In genomic region chr3:135514064-135514455, GRCh38 we compare ENCODE assay signal across 21 cellular contexts.
DNase-seq lines count a peak whose midpoint lies in the region; ATAC-seq, FAIRE-seq and TF ChIP-seq lines count a peak whose summit lies in the region.
"Had no signal": no experiment of that assay in that cellular context is flagged by ENCODE, and none has a peak within 500 bp of the region (broad histone marks: within the 10 kb centered on the region; RNA-seq: fewer than 3 reads in every experiment).

No MANE protein-coding gene starts in this region.

- peak overlapping the region; percentile 52 for H4K5ac ChIP-seq in mesendoderm (ENCODE audit: low read length)

- peak overlapping the region; percentile 22 for H3K56ac ChIP-seq in mesendoderm (ENCODE audit: low read length)

- H3K36me3 Mint-ChIP-seq in Caco-2 (ENCODE audit: insufficient read depth, unreplicated experiment), result no peaks in the 10 kb centered on the region
- H3K36me3 Mint-ChIP-seq: CD4-positive, CD25-positive, alpha-beta regulatory T cell; stimulated activated effector memory CD8-positive, alpha-beta T cell treated with anti-CD3 and anti-CD28 coated beads, Interleukin-12 subunit alpha, Interleukin-12 subunit beta, amount 100 ng/mL, for 72 hours had no signal

- H3K4me1 ChIP-seq in Caco-2 (no peaks in the 10 kb centered on the region), HUES64 (ENCODE audit: insufficient read depth, low read length) (0 out of 2 replicates have a peak, but pooled peaks cover 12% of the 10 kb centered on the region), mammary epithelial cell (ENCODE audit: insufficient read depth, low read length) (peaks cover 4% of the 10 kb centered on the region), mesendoderm (ENCODE audit: control insufficient read depth, low read depth, low read length) (peaks cover 2% of the 10 kb centered on the region), esophagus squamous epithelium (no peaks in the 10 kb centered on the region)
- H3K4me1 ChIP-seq: left ventricle myocardium inferior, right atrium auricular region, testis had no signal

- H3K4me2 ChIP-seq in mammary epithelial cell (ENCODE audit: insufficient read depth, low read depth, low read length) (no peak overlapping the region), mesendoderm (ENCODE audit: low read length) (no peak overlapping the region)

- no peak for ATAC-seq in HG02973 (IDR thresholded peaks at IDR 0.05; ENCODE audit: unreplicated experiment)
- ATAC-seq: Right ventricle myocardium inferior; stimulated activated effector memory CD8-positive, alpha-beta T cell treated with anti-CD3 and anti-CD28 coated beads, Interleukin-12 subunit alpha, Interleukin-12 subunit beta, amount 100 ng/mL, for 72 hours had no signal

- FAIRE-seq in GM19239 (lab: Jason Lieb, UNC), result no peak

- no peak overlapping the region for H2BK5ac ChIP-seq in mesendoderm (ENCODE audit: low read length)

- no peak for DNase-seq in Caco-2
- DNase-seq in mammary epithelial cell, result no peak
- peak; percentile 68 for DNase-seq in mesendoderm
- no peak for DNase-seq in occipital lobe (lab: John Stamatoyannopoulos, UW)
- no peak for DNase-seq in GM19239 (ENCODE audit: insufficient read length, low spot score)
- no peak for DNase-seq in esophagus squamous epithelium (lab: John Stamatoyannopoulos, UW)
- DNase-seq: activated gamma-delta T cell, caudate nucleus, left ventricle myocardium inferior, NCI-H1930, NCI-H510A treated with DMSO at 0.1 percent for 48 hours, testis had no signal

- H3K36me3 ChIP-seq in Caco-2 (ENCODE audit: control insufficient read depth, insufficient read depth, low read length) (no peaks in the 10 kb centered on the region), HUES64 (ENCODE audit: insufficient read depth, low read length) (no peaks in the 10 kb centered on the region), mammary epithelial cell (ENCODE audit: insufficient read depth, low read length) (no peaks in the 10 kb centered on the region), mesendoderm (ENCODE audit: control insufficient read depth, insufficient read depth, low read length) (no peaks in the 10 kb centered on the region), esophagus squamous epithelium (no peaks in the 10 kb centered on the region)
- H3K36me3 ChIP-seq: left ventricle myocardium inferior, neutrophil, right atrium auricular region had no signal

- H3K27ac ChIP-seq in HUES64 (ENCODE audit: low read depth, low read length), result 0 out of 2 replicates have a peak overlapping the region, but pooled peaks have one; percentile 26
- no peak overlapping the region for H3K27ac ChIP-seq in mammary epithelial cell (ENCODE audit: insufficient read depth, low read depth, low read length)
- H3K27ac ChIP-seq in mesendoderm (ENCODE audit: low read depth, low read length), result no peak overlapping the region
- H3K27ac ChIP-seq in esophagus squamous epithelium, result no peak overlapping the region
- H3K27ac ChIP-seq: left ventricle myocardium inferior, neutrophil, right atrium auricular region, testis, VCaP had no signal

- no peaks in the 10 kb centered on the region for H4K20me1 ChIP-seq in mammary epithelial cell (ENCODE audit: insufficient read depth, low read length)

- no peaks in the 10 kb centered on the region for H3K4me1 Mint-ChIP-seq in Caco-2 (ENCODE audit: low read depth, unreplicated experiment)
- H3K4me1 Mint-ChIP-seq: CD4-positive, CD25-positive, alpha-beta regulatory T cell; stimulated activated effector memory CD8-positive, alpha-beta T cell treated with anti-CD3 and anti-CD28 coated beads, Interleukin-12 subunit alpha, Interleukin-12 subunit beta, amount 100 ng/mL, for 72 hours had no signal

- TF ChIP-seq CTCF in Caco-2 (IDR thresholded peaks at IDR 0.05; ENCODE audit: insufficient read depth in 1 of 2, low read depth in 1 of 2, low read length in 1 of 2, severe bottlenecking in 1 of 2, unreplicated experiment in 1 of 2), result no peak
- no peak for TF ChIP-seq CTCF in mammary epithelial cell (conservative IDR thresholded peaks at IDR 0.05 in 1 of 2, IDR thresholded peaks at IDR 0.05 in 1 of 2; ENCODE audit: extremely low read depth in 1 of 2, insufficient read depth in 1 of 2, low read depth in 1 of 2, low read length in 2 of 2)
- no peak for TF ChIP-seq CTCF in esophagus squamous epithelium (IDR thresholded peaks at IDR 0.05)

- no peak overlapping the region for H3K4ac ChIP-seq in mesendoderm (ENCODE audit: low read depth, low read length)

- no peak overlapping the region for H3K23ac ChIP-seq in mesendoderm (ENCODE audit: low read length)

- WGBS in HUES64, result 79% methylated on average over 3 of the region's 4 CpGs
- 85% methylated on average over 4 of the region's 4 CpGs for WGBS in mammary epithelial cell (ENCODE audit: low coverage, missing lambda C conversion rate)
- WGBS in mesendoderm (ENCODE audit: extremely low coverage, insufficient coverage, low lambda C conversion rate), result no CpG with 5 or more reads among the region's 4 CpGs
- 77 to 79% methylated on average over 4 of the region's 4 CpGs for WGBS in esophagus squamous epithelium, 2 donors

- BruUV-seq in Caco-2 (replicated peaks; lab: Mats Ljungman, UMichigan) (no TSS peak), mammary epithelial cell (replicated peaks; lab: Mats Ljungman, UMichigan) (no TSS peak)

- H3K4me3 ChIP-seq in Caco-2 (ENCODE audit: low read depth, low read length), result no peak overlapping the region
- H3K4me3 ChIP-seq in HUES64 (ENCODE audit: low read length), result no peak overlapping the region
- H3K4me3 ChIP-seq in mammary epithelial cell (replicated peaks in 1 of 3; ENCODE audit: insufficient read depth in 1 of 3, low read depth in 2 of 3, low read length in 3 of 3), result no peak overlapping the region
- H3K4me3 ChIP-seq in mesendoderm (ENCODE audit: low read length), result no peak overlapping the region
- H3K4me3 ChIP-seq in esophagus squamous epithelium, result no peak overlapping the region
- H3K4me3 ChIP-seq: left ventricle myocardium inferior, right atrium auricular region, testis had no signal

- CTCF ChIA-PET in Caco-2 (lab: Charles Lee) (no interaction called here), mammary epithelial cell (lab: Charles Lee; ENCODE audit: low non-redundant PET) (no interaction called here)

- H3K27ac Mint-ChIP-seq in Caco-2 (ENCODE audit: unreplicated experiment), result peak overlapping the region; percentile 33
- H3K27ac Mint-ChIP-seq: CD4-positive, CD25-positive, alpha-beta regulatory T cell; stimulated activated effector memory CD8-positive, alpha-beta T cell treated with anti-CD3 and anti-CD28 coated beads, Interleukin-12 subunit alpha, Interleukin-12 subunit beta, amount 100 ng/mL, for 72 hours; T-helper 1 cell treated with Interleukin-12 subunit alpha and Interleukin-12 subunit beta and Interleukin-4 antibody, amounts not matched to agents 30 μg/mL and 1 μg/mL, for 36 hours had no signal

- peak overlapping the region; percentile 51 for H2AFZ ChIP-seq in mammary epithelial cell (ENCODE audit: low read depth, low read length)

- no peak for TF ChIP-seq POLR2A in esophagus squamous epithelium (IDR thresholded peaks at IDR 0.05)

- H3K27me3 ChIP-seq in Caco-2 (replicated peaks; ENCODE audit: control insufficient read depth, insufficient read depth, low read length) (no peaks in the 10 kb centered on the region), HUES64 (ENCODE audit: insufficient read depth, low read length) (no peaks in the 10 kb centered on the region), mammary epithelial cell (ENCODE audit: insufficient read depth, low read length) (no peaks in the 10 kb centered on the region), mesendoderm (ENCODE audit: insufficient read depth, low read length, poor library complexity) (no peaks in the 10 kb centered on the region), esophagus squamous epithelium (no peaks in the 10 kb centered on the region)
- H3K27me3 ChIP-seq: right atrium auricular region, testis had no signal

- H2BK120ac ChIP-seq in mesendoderm (ENCODE audit: low read depth, low read length), result peak overlapping the region; percentile 67

- H3K18ac ChIP-seq in mesendoderm (ENCODE audit: low read length), result peak overlapping the region; percentile 90

- in situ Hi-C loops in mammary epithelial cell (cut with MboI; ENCODE audit: low sequenced_read_pairs in 2 of 2), result loop anchor here in 1 of 2 donors (25.0 kb wide), 1 partner anchor 902 kb away; no protein-coding TSS in a partner anchor

- no peaks in the 10 kb centered on the region for H3K9me3 Mint-ChIP-seq in Caco-2 (ENCODE audit: unreplicated experiment)

- intact Hi-C loops in Caco-2 (cut with micrococcal nuclease; ENCODE audit: unreplicated experiment), result no loop called here
- intact Hi-C loops in mammary epithelial cell (cut with micrococcal nuclease), result no loop called here
- intact Hi-C loops in esophagus squamous epithelium (cut with DNase I), result no loop called here

- H2AK5ac ChIP-seq in mesendoderm (ENCODE audit: low read length), result no peak overlapping the region

- H3K27me3 Mint-ChIP-seq in Caco-2 (ENCODE audit: insufficient read depth, unreplicated experiment), result peaks cover 8% of the 10 kb centered on the region
- H3K27me3 Mint-ChIP-seq: CD4-positive, CD25-positive, alpha-beta regulatory T cell had no signal

- POLR2A ChIA-PET in Caco-2 (lab: Charles Lee), result no interaction called here

- no peaks in the 10 kb centered on the region for H3K79me2 ChIP-seq in mammary epithelial cell (ENCODE audit: insufficient read depth, low read length)
- no peaks in the 10 kb centered on the region for H3K79me2 ChIP-seq in mesendoderm (ENCODE audit: control insufficient read depth, insufficient read depth, low read length)

- H2BK15ac ChIP-seq in mesendoderm (replicated peaks; ENCODE audit: low read depth), result no peak overlapping the region

- no peaks in the 10 kb centered on the region for H3K79me1 ChIP-seq in mesendoderm (ENCODE audit: low read length)

- H3K4me3 Mint-ChIP-seq in Caco-2 (ENCODE audit: unreplicated experiment), result no peak overlapping the region
- H3K4me3 Mint-ChIP-seq: stimulated activated effector memory CD8-positive, alpha-beta T cell treated with anti-CD3 and anti-CD28 coated beads, Interleukin-12 subunit alpha, Interleukin-12 subunit beta, amount 100 ng/mL, for 72 hours; T-helper 1 cell treated with Interleukin-12 subunit alpha and Interleukin-12 subunit beta and Interleukin-4 antibody, amounts not matched to agents 30 μg/mL and 1 μg/mL, for 36 hours had no signal

- H3K9me3 ChIP-seq in Caco-2 (no peaks in the 10 kb centered on the region; the same call in 1 of the 2 replicates), HUES64 (ENCODE audit: insufficient read depth, low read depth, low read length) (peaks cover 4% of the 10 kb centered on the region; the same call in 1 of the 2 replicates), mammary epithelial cell (replicated peaks; ENCODE audit: insufficient read depth, low read length) (no peaks in the 10 kb centered on the region), esophagus squamous epithelium (peaks cover 0 to 2% (median 0%) of the 10 kb centered on the region in 3 donors)
- H3K9me3 ChIP-seq: neutrophil, testis had no signal

- peak overlapping the region; percentile 76 for H4K8ac ChIP-seq in mesendoderm (ENCODE audit: low read depth, low read length)

- dilution Hi-C loops in mammary epithelial cell (cut with HindIII; ENCODE audit: low sequenced_read_pairs), result no loop called here

- H3K9ac ChIP-seq in HUES64 (ENCODE audit: low read depth, low read length), result no peak overlapping the region
- no peak overlapping the region for H3K9ac ChIP-seq in mammary epithelial cell (ENCODE audit: insufficient read depth, low read length)
- no peak overlapping the region for H3K9ac ChIP-seq in mesendoderm (ENCODE audit: low read length)
